Comparison of ENCODE assay signal across 21 cellular contexts in genomic region chr6:89324304-89324703, GRCh38. TPM values are rescaled to one million over a fixed set of nuclear protein-coding genes. Genes with fewer than 3 reads are reported as not detected.
DNase-seq lines count a peak whose midpoint lies in the region; ATAC-seq, FAIRE-seq and TF ChIP-seq lines count a peak whose summit lies in the region.
"Had no signal": no experiment of that assay in that cellular context is flagged by ENCODE, and none has a peak within 500 bp of the region (broad histone marks: within the 10 kb centered on the region; RNA-seq: fewer than 3 reads in every experiment).

No MANE protein-coding gene starts in this region.

- no peak overlapping the region for H3K4me3 ChIP-seq in CD8-positive, alpha-beta T cell (ENCODE audit: low read depth, low read length)
- H3K4me3 ChIP-seq in K562 (no peak overlapping the region), mesodermal cell (ENCODE audit: extremely low read depth, insufficient read depth, low read length, poor library complexity, severe bottlenecking) (no peak overlapping the region), skeletal muscle tissue (ENCODE audit: low read length in 3 of 3) (no peak overlapping the region), PC-9 (no peak overlapping the region)
- H3K4me3 ChIP-seq: MG63 had no signal

- no peak for TF ChIP-seq CTCF in CD8-positive, alpha-beta T cell (IDR thresholded peaks at IDR 0.05)
- TF ChIP-seq CTCF in K562 (IDR thresholded peaks at IDR 0.05 in 2 of 3, conservative IDR thresholded peaks at IDR 0.05 in 1 of 3; ENCODE audit: insufficient read depth in 2 of 3, low read depth in 1 of 3, low read length in 3 of 3) (no peak), PC-9 (conservative IDR thresholded peaks at IDR 0.05) (no peak)

- POLR2A ChIA-PET in CD8-positive, alpha-beta T cell (lab: Charles Lee): no interaction called here
- POLR2A ChIA-PET in K562 (lab: Yijun Ruan, JAX) (interaction anchor here (0.8 to 1.3 kb wide), 3 partner anchors 9 to 17 kb away, joined by 3 to 4 read pairs (median 3); partner anchors contain the start of gene GABRR2), PC-9 (lab: Charles Lee; ENCODE audit: unreplicated experiment) (no interaction called here)

- H3F3A ChIP-seq in PC-9 (ENCODE audit: insufficient read depth, low read depth): no peaks in the 10 kb centered on the region

- H3K9me1 ChIP-seq in K562 (ENCODE audit: control insufficient read depth, insufficient read depth, low read length): no peaks in the 10 kb centered on the region

- no peak for TF ChIP-seq EP300 in K562 (IDR thresholded peaks at IDR 0.05; ENCODE audit: low read length)

- no peak overlapping the region for H3K4me3 Mint-ChIP-seq in CD8-positive, alpha-beta T cell
- H3K4me3 Mint-ChIP-seq: CD4-positive, alpha-beta memory T cell had no signal

- BruUV-seq in K562 (replicated peaks; lab: Mats Ljungman, UMichigan) (no TSS peak), PC-9 (replicated peaks; lab: Mats Ljungman, UMichigan) (no TSS peak)

- 65% methylated on average over 3 of the region's 3 CpGs for WGBS in K562 (ENCODE audit: insufficient coverage, low coverage, missing lambda C conversion rate)
- WGBS in mesodermal cell (ENCODE audit: insufficient coverage in 2 of 2), 2 experiments: no CpG with 5 or more reads among the region's 3 CpGs

- H3K27me3 Mint-ChIP-seq in CD8-positive, alpha-beta T cell (ENCODE audit: low read depth): no peaks in the 10 kb centered on the region
- H3K27me3 Mint-ChIP-seq: CD4-positive, alpha-beta memory T cell had no signal

- in situ Hi-C loops in K562 (cut with MboI): no loop called here

- H3K36me3 ChIP-seq in CD8-positive, alpha-beta T cell (ENCODE audit: insufficient read depth, low read length): no peaks in the 10 kb centered on the region
- peaks cover 11% of the 10 kb centered on the region; the same call in 1 of the 3 replicates for H3K36me3 ChIP-seq in K562 (ENCODE audit: control insufficient read depth, insufficient read depth, low read length)
- peaks cover 58% of the 10 kb centered on the region for H3K36me3 ChIP-seq in mesodermal cell (ENCODE audit: control insufficient read depth, insufficient read depth, low read length)
- peaks cover 7 to 18% (median 17%) of the 10 kb centered on the region in 3 donors for H3K36me3 ChIP-seq in skeletal muscle tissue (ENCODE audit: control insufficient read depth in 3 of 3, insufficient read depth in 3 of 3, low read length in 3 of 3)
- H3K36me3 ChIP-seq in PC-9 (ENCODE audit: low read depth): no peaks in the 10 kb centered on the region

- H3K9ac ChIP-seq in K562 (ENCODE audit: insufficient read depth in 1 of 2, low read depth in 2 of 2, low read length in 2 of 2) (no peak overlapping the region), skeletal muscle tissue (ENCODE audit: low read depth in 1 of 3, low read length in 3 of 3) (no peak overlapping the region)

- no peaks in the 10 kb centered on the region for H3K9me3 Mint-ChIP-seq in CD8-positive, alpha-beta T cell
- H3K9me3 Mint-ChIP-seq: CD4-positive, alpha-beta memory T cell had no signal

- H3K9me2 ChIP-seq in PC-9 (ENCODE audit: insufficient read depth): no peaks in the 10 kb centered on the region

- H3K4me1 Mint-ChIP-seq in CD8-positive, alpha-beta T cell (ENCODE audit: low read depth): no peaks in the 10 kb centered on the region

- no peak overlapping the region for H3K4me2 ChIP-seq in K562 (ENCODE audit: insufficient read depth, low read length)
- no peak overlapping the region for H3K4me2 ChIP-seq in PC-9

- no peaks in the 10 kb centered on the region for H3K27me3 ChIP-seq in CD8-positive, alpha-beta T cell (ENCODE audit: insufficient read depth, low read length)
- no peaks in the 10 kb centered on the region for H3K27me3 ChIP-seq in K562 (ENCODE audit: control insufficient read depth in 2 of 2, insufficient read depth in 2 of 2, low read length in 2 of 2)
- H3K27me3 ChIP-seq in skeletal muscle tissue (ENCODE audit: control insufficient read depth in 3 of 3, insufficient read depth in 3 of 3, low read length in 3 of 3): no peaks in the 10 kb centered on the region
- no peaks in the 10 kb centered on the region for H3K27me3 ChIP-seq in PC-9 (ENCODE audit: insufficient read depth, low read depth)
- H3K27me3 ChIP-seq: MG63 had no signal

- no peaks in the 10 kb centered on the region for H3K9me3 ChIP-seq in CD8-positive, alpha-beta T cell (ENCODE audit: low read length)
- peaks cover 8% of the 10 kb centered on the region; the same call in 1 of the 2 replicates for H3K9me3 ChIP-seq in K562 (replicated peaks; ENCODE audit: control insufficient read depth, insufficient read depth, low read depth, low read length)
- H3K9me3 ChIP-seq in mesodermal cell (ENCODE audit: control insufficient read depth, low read length): peaks cover 10% of the 10 kb centered on the region
- H3K9me3 ChIP-seq in skeletal muscle tissue (ENCODE audit: control insufficient read depth in 3 of 3, low read length in 3 of 3): no peaks in the 10 kb centered on the region
- H3K9me3 ChIP-seq in PC-9 (ENCODE audit: insufficient read depth, low read depth): no peaks in the 10 kb centered on the region
- H3K9me3 ChIP-seq: MG63 had no signal

- no peak for DNase-seq in CD8-positive, alpha-beta T cell
- DNase-seq in K562 (ENCODE audit: extremely low read depth in 1 of 4, low spot score in 3 of 4): no peak
- DNase-seq in stimulated activated CD8-positive, alpha-beta memory T cell treated with anti-CD3 and anti-CD28 coated beads, Interleukin-4, amount 100 ng/mL, for 48 hours: no peak
- no peak for DNase-seq in GM12892 (ENCODE audit: insufficient read length)
- DNase-seq in PC-9: no peak
- DNase-seq: CD4-positive, alpha-beta memory T cell; DND-41; GOT3; MG63; NCI-H1417; NCI-H1694 treated with DMSO at 0.1 percent for 48 hours; NCI-H446 treated with DMSO at 0.1 percent for 48 hours; NCI-H526 treated with DMSO at 0.1 percent for 48 hours; SHP77 had no signal

- TF ChIP-seq POLR2A in K562 (conservative IDR thresholded peaks at IDR 0.05): no peak
- no peak for TF ChIP-seq POLR2A in GM12892 (IDR thresholded peaks at IDR 0.05; ENCODE audit: low read depth, low read length)

- no peaks in the 10 kb centered on the region for H3K79me2 ChIP-seq in K562 (ENCODE audit: control insufficient read depth, insufficient read depth, low read length)
- no peaks in the 10 kb centered on the region for H3K79me2 ChIP-seq in PC-9 (ENCODE audit: low read depth)

- no peak overlapping the region for H3K27ac ChIP-seq in CD8-positive, alpha-beta T cell (ENCODE audit: low read depth, low read length)
- H3K27ac ChIP-seq in K562 (ENCODE audit: extremely low read depth, low read depth, low read length) (no peak overlapping the region), mesodermal cell (ENCODE audit: low read depth, low read length, severe bottlenecking) (peak overlapping the region; percentile 83), skeletal muscle tissue (ENCODE audit: low read depth, low read length) (peak overlapping the region; percentile 8), PC-9 (no peak overlapping the region)

- ATAC-seq in CD8-positive, alpha-beta T cell: no peak
- ATAC-seq in K562 (no peak), GM19023 (IDR thresholded peaks at IDR 0.05; ENCODE audit: unreplicated experiment) (no peak)
- ATAC-seq: HCT116 had no signal

- no peak for FAIRE-seq in K562 (lab: Jason Lieb, UNC)
- FAIRE-seq in GM12892 (lab: Jason Lieb, UNC): no peak
- FAIRE-seq: G401.6, GM18507 had no signal

- H3K27ac Mint-ChIP-seq in CD8-positive, alpha-beta T cell: peak overlapping the region; percentile 20

- no peak for TF ChIP-seq RAD21 in K562 (CRISPR knock-in tag; conservative IDR thresholded peaks at IDR 0.05 in 1 of 2, IDR thresholded peaks at IDR 0.05 in 1 of 2)

- peaks cover 34% of the 10 kb centered on the region for H3K36me3 Mint-ChIP-seq in CD8-positive, alpha-beta T cell

- CTCF ChIA-PET in CD8-positive, alpha-beta T cell (lab: Charles Lee): interaction anchor here (0.9 kb wide), 1 partner anchor 42 kb away, joined by 3 read pairs; no protein-coding TSS in a partner anchor
- CTCF ChIA-PET in K562 (lab: Yijun Ruan, JAX; ENCODE audit: low intra/inter-chr PET ratio): no interaction called here
- CTCF ChIA-PET in PC-9 (lab: Charles Lee): no interaction called here

- H4K20me1 ChIP-seq in K562 (replicated peaks; ENCODE audit: control insufficient read depth, insufficient read depth, low read length) (no peaks in the 10 kb centered on the region), PC-9 (ENCODE audit: insufficient read depth) (no peaks in the 10 kb centered on the region)

- intact Hi-C loops in CD8-positive, alpha-beta T cell (cut with DNase I, micrococcal nuclease): no loop called here
- intact Hi-C loops in K562 (cut with micrococcal nuclease): no loop called here
- intact Hi-C loops in PC-9 (cut with micrococcal nuclease; ENCODE audit: unreplicated experiment): no loop called here

- H3K4me1 ChIP-seq in CD8-positive, alpha-beta T cell (ENCODE audit: insufficient read depth, low read length): no peaks in the 10 kb centered on the region
- H3K4me1 ChIP-seq in K562 (replicated peaks in 1 of 2; ENCODE audit: control insufficient read depth in 2 of 2, insufficient read depth in 2 of 2, low read length in 2 of 2): peaks cover 0 to 9% of the 10 kb centered on the region in 2 experiments; a peak in 3 of 5 replicates
- peaks cover 7% of the 10 kb centered on the region for H3K4me1 ChIP-seq in mesodermal cell (ENCODE audit: control insufficient read depth, insufficient read depth, low read length, poor library complexity, severe bottlenecking)
- peaks cover 0 to 20% (median 2%) of the 10 kb centered on the region in 3 donors for H3K4me1 ChIP-seq in skeletal muscle tissue (ENCODE audit: control insufficient read depth in 3 of 3, insufficient read depth in 3 of 3, low read length in 3 of 3)
- no peaks in the 10 kb centered on the region for H3K4me1 ChIP-seq in PC-9 (replicated peaks; ENCODE audit: insufficient read depth)

- no peak overlapping the region for H2AFZ ChIP-seq in K562 (ENCODE audit: low read depth, low read length)
- H2AFZ ChIP-seq in PC-9: no peak overlapping the region

RNA-seq across cellular contexts. Expression of gene GABRR2, which starts 9.2 kb away (rescaled TPM):
- under 1 TPM; 0.43 to 0.64 TPM for total RNA-seq in CD8-positive, alpha-beta T cell
- 0.23 and 0.56 TPM in 2 replicates for total RNA-seq in K562 (2011; cell fraction: chromatin; rRNA removed; ENCODE audit: low replicate concordance)
- total RNA-seq in K562 (2011; cell fraction: nucleolus; rRNA removed): not detected in 2 replicates
- not detected in 2 replicates for total RNA-seq in K562 (2011; cell fraction: nucleoplasm; rRNA removed)
- total RNA-seq in K562 (2014; rRNA removed) (not detected in 2 replicates), K562 (2014; rRNA removed; fragmentation: Illumina TruSeq; extraction: Trizol) (not detected in 2 replicates), K562 (2015; rRNA removed; fragmentation: Illumina TruSeq; extraction: Trizol) (not detected in 2 replicates), K562 (2021) (not detected in 2 replicates), skeletal muscle tissue (not detected), PC-9 (2021) (0.52 TPM in 1 of 2 replicates, not detected in the other)
- polyA plus RNA-seq in K562 (2011; rRNA removed) (0.10 and 0.18 TPM in 2 replicates), K562 (2014; fragmentation: Illumina TruSeq; extraction: Trizol) (0.13 TPM in 1 of 2 replicates, not detected in the other), K562 (2014; fragmentation: Nextera tagmentation; extraction: Ambion mirVana) (not detected), K562 (2014; rRNA removed) (0.09 TPM in 1 of 2 replicates, not detected in the other)
- not detected in 2 replicates for polyA plus RNA-seq in K562 (2011; cell fraction: cytosol; rRNA removed)
- polyA plus RNA-seq in K562 (2011; cell fraction: nucleus; rRNA removed): 0.60 and 1.1 TPM in 2 replicates
- polyA plus RNA-seq in K562 (2012): 0.04 and 0.06 TPM in 2 replicates
- not detected in 2 replicates for polyA minus RNA-seq in K562 (2011; rRNA and poly(A)+ RNA removed)
- polyA minus RNA-seq in K562 (2011; cell fraction: cytosol; rRNA and poly(A)+ RNA removed): not detected in 2 replicates
- 0.22 TPM in 1 of 2 replicates, not detected in the other for polyA minus RNA-seq in K562 (2011; cell fraction: nucleus; rRNA and poly(A)+ RNA removed)
- polyA plus RNA-seq in mesodermal cell (2013, experiment 1 of 2): 1.00 TPM
- 0.56 TPM for polyA plus RNA-seq in mesodermal cell (2013, experiment 2 of 2)
- 0.51 TPM for polyA plus RNA-seq in GM12892 (2012; ENCODE audit: missing spikeins)
- total RNA-seq: RPMI7951 had no signal

RNA-seq across cellular contexts. Expression of gene UBE2J1, which starts 28.2 kb away (rescaled TPM):
- 10 to 100 TPM; 34.1 to 37.5 TPM for total RNA-seq in CD8-positive, alpha-beta T cell
- total RNA-seq in K562 (2011; cell fraction: chromatin; rRNA removed; ENCODE audit: low replicate concordance): 4.2 and 10.1 TPM in 2 replicates
- total RNA-seq in K562 (2011; cell fraction: nucleolus; rRNA removed): 3.0 and 3.3 TPM in 2 replicates
- 6.1 and 12.7 TPM in 2 replicates for total RNA-seq in K562 (2011; cell fraction: nucleoplasm; rRNA removed)
- total RNA-seq in K562 (2014; rRNA removed) (19.6 and 19.7 TPM in 2 replicates), K562 (2014; rRNA removed; fragmentation: Illumina TruSeq; extraction: Trizol) (27.2 and 30.0 TPM in 2 replicates), K562 (2015; rRNA removed; fragmentation: Illumina TruSeq; extraction: Trizol) (25.8 and 28.5 TPM in 2 replicates), K562 (2021) (22.0 and 22.4 TPM in 2 replicates), skeletal muscle tissue (28.2 TPM), PC-9 (2021) (19.8 and 29.0 TPM in 2 replicates)
- polyA plus RNA-seq in K562 (2011; rRNA removed) (25.8 and 32.6 TPM in 2 replicates), K562 (2014; fragmentation: Illumina TruSeq; extraction: Trizol) (24.6 and 28.9 TPM in 2 replicates), K562 (2014; fragmentation: Nextera tagmentation; extraction: Ambion mirVana) (10 to 100 TPM; 11.6 to 14.9 TPM), K562 (2014; rRNA removed) (18.8 and 20.6 TPM in 2 replicates)
- 11.5 and 16.4 TPM in 2 replicates for polyA plus RNA-seq in K562 (2011; cell fraction: cytosol; rRNA removed)
- 6.1 and 7.8 TPM in 2 replicates for polyA plus RNA-seq in K562 (2011; cell fraction: nucleus; rRNA removed)
- 19.3 and 26.0 TPM in 2 replicates for polyA plus RNA-seq in K562 (2012)
- 34.0 and 34.2 TPM in 2 replicates for polyA minus RNA-seq in K562 (2011; rRNA and poly(A)+ RNA removed)
- polyA minus RNA-seq in K562 (2011; cell fraction: cytosol; rRNA and poly(A)+ RNA removed): 12.6 and 13.2 TPM in 2 replicates
- 3.6 and 7.0 TPM in 2 replicates for polyA minus RNA-seq in K562 (2011; cell fraction: nucleus; rRNA and poly(A)+ RNA removed)
- polyA plus RNA-seq in mesodermal cell (2013, experiment 1 of 2): 63.4 TPM
- 69.1 TPM for polyA plus RNA-seq in mesodermal cell (2013, experiment 2 of 2)
- 79.4 TPM for polyA plus RNA-seq in GM12892 (2012; ENCODE audit: missing spikeins)

Comparison
In these comparisons a context has a peak if more than half of its experiments do, and no peak if none do; other contexts are left out.
1. H3K27ac ChIP-seq: peak in mesodermal cell (single experiment) and skeletal muscle tissue (single experiment); none in CD8-positive, alpha-beta T cell (single experiment), K562 (single experiment) and PC-9 (single experiment).